In the genomic region with DNA sequence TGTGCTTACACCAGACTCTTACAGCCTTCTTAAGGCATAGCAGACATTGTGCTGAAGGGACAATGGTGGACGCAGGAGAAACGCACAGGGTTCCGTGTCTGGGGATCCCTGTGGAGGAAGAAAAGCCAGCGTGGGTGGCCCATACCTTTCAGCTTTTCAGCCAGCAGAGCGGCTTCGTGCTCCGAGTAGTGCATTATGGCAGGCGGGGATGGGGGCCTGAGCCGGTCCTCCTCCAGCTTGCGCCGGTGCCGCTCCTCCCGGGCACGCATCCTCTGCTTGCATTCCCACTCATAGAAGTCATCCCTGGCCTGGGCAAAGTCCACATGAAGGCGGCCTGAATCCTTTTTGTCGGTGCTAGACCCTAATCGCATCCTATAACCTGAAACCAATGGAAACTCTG, we compare ENCODE assay signal across 18 cellular contexts.
DNase-seq lines count a peak whose midpoint lies in the region; FAIRE-seq and TF ChIP-seq lines count a peak whose summit lies in the region.
"Had no signal": no experiment of that assay in that cellular context is flagged by ENCODE, and none has a peak within 500 bp of the region (broad histone marks: within the 10 kb centered on the region; RNA-seq: fewer than 3 reads in every experiment).

No MANE protein-coding gene starts in this region.

- no peak overlapping the region for H2BK120ac ChIP-seq in H1 (replicated peaks; ENCODE audit: low read depth, low read length)

- no peak overlapping the region for H3K4me2 ChIP-seq in H1 (ENCODE audit: insufficient read depth in 1 of 2, low read depth in 2 of 2, low read length in 2 of 2)

- no peaks in the 10 kb centered on the region for H3K79me2 ChIP-seq in H1 (ENCODE audit: control insufficient read depth in 1 of 2, insufficient read depth in 2 of 2, low read length in 2 of 2)

- WGBS in H1 (ENCODE audit: extremely low coverage in 1 of 2, insufficient coverage in 1 of 2, insufficient read length in 1 of 2, insufficient replicate concordance in 2 of 2, low coverage in 1 of 2, low lambda C conversion rate in 2 of 2, missing lambda C conversion rate in 1 of 2), 2 experiments: 96% methylated on average over 17 of the region's 17 CpGs; no CpG with 5 or more reads in 1 of the 2 experiments
- WGBS in spleen, 5 donors: 92 to 99% (median 96%) methylated on average over 17 of the region's 17 CpGs

- 0 out of 2 replicates have a peak overlapping the region, but pooled peaks have one; percentile 4 for H2BK12ac ChIP-seq in H1 (ENCODE audit: low read depth, low read length)

- no peak overlapping the region for H3K27ac ChIP-seq in H1 (ENCODE audit: low read depth, low read length)
- H3K27ac ChIP-seq in spleen: no peak overlapping the region
- H3K27ac ChIP-seq: 22Rv1 had no signal

- no peak overlapping the region for H4K8ac ChIP-seq in H1 (ENCODE audit: extremely low read depth, insufficient read depth, low read length)

- H3K56ac ChIP-seq in H1 (replicated peaks; ENCODE audit: insufficient read length, low read depth, low read length): no peak overlapping the region

- POLR2A ChIA-PET in H1 (lab: Charles Lee; ENCODE audit: partially characterized antibody): no interaction called here

- no peak overlapping the region for H4K91ac ChIP-seq in H1 (replicated peaks; ENCODE audit: insufficient read length, low read length)

- TF ChIP-seq CTCF in H1 (IDR thresholded peaks at IDR 0.05; ENCODE audit: control extremely low read depth in 1 of 3, insufficient read depth in 1 of 3, low read depth in 1 of 3, low read length in 3 of 3) (no peak), spleen (IDR thresholded peaks at IDR 0.05 in 8 of 11, conservative IDR thresholded peaks at IDR 0.05 in 3 of 11) (no peak)

- no peak for TF ChIP-seq EP300 in H1 (IDR thresholded peaks at IDR 0.05; ENCODE audit: borderline replicate concordance in 1 of 2, low read depth in 2 of 2, low read length in 2 of 2)

- 0 out of 2 replicates have a peak, but pooled peaks cover 2% of the 10 kb centered on the region for H3K23me2 ChIP-seq in H1 (ENCODE audit: low read depth, low read length)

- H2AFZ ChIP-seq in H1 (ENCODE audit: low read length): no peak overlapping the region

- CTCF ChIA-PET in H1 (lab: Charles Lee; ENCODE audit: partially characterized antibody): interaction anchor here (1.4 kb wide), 1 partner anchor 50 kb away, joined by 3 read pairs; no protein-coding TSS in a partner anchor

- no peak overlapping the region for H3K18ac ChIP-seq in H1 (ENCODE audit: extremely low read depth, low read length)

- H2BK20ac ChIP-seq in H1 (ENCODE audit: low read length): no peak overlapping the region

- intact Hi-C loops in spleen (cut with DNase I; ENCODE audit: low total_unique reads) (no loop called here), posterior vena cava (cut with DNase I) (no loop called here)

- no peak overlapping the region for H3K14ac ChIP-seq in H1 (ENCODE audit: insufficient read length)

- no peaks in the 10 kb centered on the region for H3K36me3 ChIP-seq in H1 (ENCODE audit: control insufficient read depth in 2 of 4, insufficient read depth in 4 of 4, low read length in 3 of 4)
- H3K36me3 ChIP-seq in spleen: no peaks in the 10 kb centered on the region
- H3K36me3 ChIP-seq: HAP-1 had no signal

- H3K9me3 ChIP-seq in H1 (ENCODE audit: insufficient read depth in 2 of 2, low read depth in 1 of 2, low read length in 1 of 2) (no peaks in the 10 kb centered on the region), spleen (no peaks in the 10 kb centered on the region)
- H3K9me3 ChIP-seq: HAP-1 had no signal

- no peaks in the 10 kb centered on the region for H3K79me1 ChIP-seq in H1 (ENCODE audit: low read depth, low read length)

- no peak overlapping the region for H2AK5ac ChIP-seq in H1 (ENCODE audit: low read depth, low read length)

- DNase-seq in activated gamma-delta T cell (lab: John Stamatoyannopoulos, UW) (peak; percentile 2), activated gamma-delta T cell treated with Interleukin-2 at 50 U/mL for 16 hours (no peak), H1 (ENCODE audit: low read depth in 1 of 2, low spot score in 2 of 2) (no peak), spleen (peak; percentile 58), epidermal melanocyte (ENCODE audit: insufficient read length, low spot score) (no peak), posterior vena cava (ENCODE audit: low spot score) (no peak)
- DNase-seq: C1 segment of cervical spinal cord; Calu3; CD4-positive, alpha-beta memory T cell; COR-L47; DMS53; DMS79 treated with DMSO at 0.1 percent for 48 hours; HFFc6 had no signal

- H3K9ac ChIP-seq in H1 (replicated peaks in 1 of 4; ENCODE audit: extremely low read depth in 1 of 4, low read depth in 3 of 4, low read length in 3 of 4): no peak overlapping the region

- H3K4me1 ChIP-seq in H1 (replicated peaks in 1 of 4; ENCODE audit: control insufficient read depth in 3 of 4, insufficient read depth in 4 of 4, low read length in 3 of 4): peaks cover 2 to 21% (median 8%) of the 10 kb centered on the region in 4 experiments; a peak in 6 of 7 replicates
- peaks cover 0 to 7% (median 0%) of the 10 kb centered on the region in 6 donors for H3K4me1 ChIP-seq in spleen

- H3K27me3 ChIP-seq in H1 (replicated peaks in 1 of 4; ENCODE audit: control insufficient read depth in 3 of 4, extremely low read depth in 1 of 4, insufficient read depth in 3 of 4, low read length in 3 of 4) (no peaks in the 10 kb centered on the region), spleen (replicated peaks in 1 of 7) (no peaks in the 10 kb centered on the region)

- H4K20me1 ChIP-seq in H1 (replicated peaks in 1 of 2; ENCODE audit: control insufficient read depth in 1 of 2, insufficient read depth in 2 of 2, low read length in 2 of 2): no peaks in the 10 kb centered on the region

- H2BK15ac ChIP-seq in H1 (ENCODE audit: low read length): no peak overlapping the region

- no peak for TF ChIP-seq POLR2A in H1 (IDR thresholded peaks at IDR 0.05; ENCODE audit: control extremely low read depth in 1 of 2, low read depth in 2 of 2, low read length in 2 of 2)
- no peak for TF ChIP-seq POLR2A in spleen (IDR thresholded peaks at IDR 0.05)

- no peak for FAIRE-seq in H1 (lab: Jason Lieb, UNC)
- FAIRE-seq: A204.1, GM12891, GM18507 had no signal

- no peak overlapping the region for H3K23ac ChIP-seq in H1 (ENCODE audit: insufficient read length)

- no peak overlapping the region for H4K5ac ChIP-seq in H1 (ENCODE audit: insufficient read length, low read depth, low read length)

- no peak overlapping the region for H3K4me3 ChIP-seq in H1 (ENCODE audit: extremely low read depth in 1 of 4, insufficient read depth in 2 of 4, low read depth in 3 of 4, low read length in 4 of 4)
- H3K4me3 ChIP-seq in spleen: no peak overlapping the region
- H3K4me3 ChIP-seq: HAP-1 had no signal

- no peak overlapping the region for H3K4ac ChIP-seq in H1 (replicated peaks; ENCODE audit: insufficient read length, low read depth, low read length)

- TF ChIP-seq RAD21 in H1 (IDR thresholded peaks at IDR 0.05 in 1 of 2, conservative IDR thresholded peaks at IDR 0.05 in 1 of 2; ENCODE audit: low read depth in 2 of 2, low read length in 2 of 2): no peak

- H2BK5ac ChIP-seq in H1 (ENCODE audit: low read depth, low read length): no peak overlapping the region

TF ChIP-seq in H1, 55 proteins besides CTCF, POLR2A, EP300 and RAD21:
- no peak for TF ChIP-seq CBX5 (IDR thresholded peaks at IDR 0.05; ENCODE audit: low read depth, low read length)
- no peak for TF ChIP-seq EZH2 (IDR thresholded peaks at IDR 0.05; ENCODE audit: low read depth, low read length, severe bottlenecking)
- no peak for TF ChIP-seq BRCA1 (IDR thresholded peaks at IDR 0.05; ENCODE audit: low read depth, low read length)
- no peak for TF ChIP-seq CEBPB (IDR thresholded peaks at IDR 0.05; ENCODE audit: low read depth, low read length)
- TF ChIP-seq CHD1 (IDR thresholded peaks at IDR 0.05; ENCODE audit: low read depth, low read length): no peak
- TF ChIP-seq FOSL1 (IDR thresholded peaks at IDR 0.05; ENCODE audit: insufficient read depth, low read depth, low read length): no peak
- TF ChIP-seq KDM4A (IDR thresholded peaks at IDR 0.05; ENCODE audit: low read depth, low read length, severe bottlenecking): no peak
- TF ChIP-seq ASH2L (IDR thresholded peaks at IDR 0.05; ENCODE audit: low read length): no peak
- no peak for TF ChIP-seq MAFK (IDR thresholded peaks at IDR 0.05; ENCODE audit: low read depth, low read length)
- TF ChIP-seq CBX8 (IDR thresholded peaks at IDR 0.05; ENCODE audit: borderline replicate concordance, low read depth, low read length): no peak
- TF ChIP-seq KDM1A (IDR thresholded peaks at IDR 0.05; ENCODE audit: borderline replicate concordance, low read length): no peak
- TF ChIP-seq, protein P1, sequence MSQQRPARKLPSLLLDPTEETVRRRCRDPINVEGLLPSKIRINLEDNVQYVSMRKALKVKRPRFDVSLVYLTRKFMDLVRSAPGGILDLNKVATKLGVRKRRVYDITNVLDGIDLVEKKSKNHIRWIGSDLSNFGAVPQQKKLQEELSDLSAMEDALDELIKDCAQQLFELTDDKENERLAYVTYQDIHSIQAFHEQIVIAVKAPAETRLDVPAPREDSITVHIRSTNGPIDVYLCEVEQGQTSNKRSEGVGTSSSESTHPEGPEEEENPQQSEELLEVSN (IDR thresholded peaks at IDR 0.05): no peak
- TF ChIP-seq, protein P2, sequence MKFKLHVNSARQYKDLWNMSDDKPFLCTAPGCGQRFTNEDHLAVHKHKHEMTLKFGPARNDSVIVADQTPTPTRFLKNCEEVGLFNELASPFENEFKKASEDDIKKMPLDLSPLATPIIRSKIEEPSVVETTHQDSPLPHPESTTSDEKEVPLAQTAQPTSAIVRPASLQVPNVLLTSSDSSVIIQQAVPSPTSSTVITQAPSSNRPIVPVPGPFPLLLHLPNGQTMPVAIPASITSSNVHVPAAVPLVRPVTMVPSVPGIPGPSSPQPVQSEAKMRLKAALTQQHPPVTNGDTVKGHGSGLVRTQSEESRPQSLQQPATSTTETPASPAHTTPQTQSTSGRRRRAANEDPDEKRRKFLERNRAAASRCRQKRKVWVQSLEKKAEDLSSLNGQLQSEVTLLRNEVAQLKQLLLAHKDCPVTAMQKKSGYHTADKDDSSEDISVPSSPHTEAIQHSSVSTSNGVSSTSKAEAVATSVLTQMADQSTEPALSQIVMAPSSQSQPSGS (IDR thresholded peaks at IDR 0.05; ENCODE audit: low read length): no peak
- TF ChIP-seq SAP30 (IDR thresholded peaks at IDR 0.05; ENCODE audit: insufficient read depth, insufficient replicate concordance, low read length): no peak

Comparison
In these comparisons a context has a peak if more than half of its experiments do, and no peak if none do; other contexts are left out.
1. DNase-seq: peak in activated gamma-delta T cell (single experiment) and spleen (single experiment); none in activated gamma-delta T cell treated with Interleukin-2 at 50 U/mL for 16 hours (single experiment), H1 (0 of 2), epidermal melanocyte (single experiment) and posterior vena cava (single experiment).